ENCODE assay signal across 1 cellular context in the genomic region with DNA sequence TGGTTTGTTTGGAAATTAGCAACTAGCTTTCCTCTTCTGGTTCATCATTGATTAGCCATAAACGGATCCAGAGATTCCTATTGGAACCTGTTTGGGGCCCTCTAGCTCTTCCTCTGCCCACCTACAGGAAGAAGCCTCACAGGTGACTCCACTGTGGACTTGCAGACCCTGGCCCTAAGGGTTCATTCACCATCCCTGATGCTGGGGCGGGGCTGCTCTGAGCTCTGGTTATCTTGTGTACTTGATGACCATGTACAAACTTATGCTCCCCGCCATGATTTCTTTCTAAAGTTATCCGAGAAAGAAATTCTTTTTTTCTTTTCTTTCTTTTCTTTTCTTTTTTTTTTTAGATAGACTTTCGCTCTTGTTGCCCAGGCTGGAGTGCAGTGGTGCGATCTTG.
TF ChIP-seq lines count a peak whose summit lies in the region.

No MANE protein-coding gene starts in this region.

TF ChIP-seq in IMR-90, 13 proteins besides CTCF, POLR2A, EP300 and RAD21 (continued from another document):
- TF ChIP-seq, protein P1, sequence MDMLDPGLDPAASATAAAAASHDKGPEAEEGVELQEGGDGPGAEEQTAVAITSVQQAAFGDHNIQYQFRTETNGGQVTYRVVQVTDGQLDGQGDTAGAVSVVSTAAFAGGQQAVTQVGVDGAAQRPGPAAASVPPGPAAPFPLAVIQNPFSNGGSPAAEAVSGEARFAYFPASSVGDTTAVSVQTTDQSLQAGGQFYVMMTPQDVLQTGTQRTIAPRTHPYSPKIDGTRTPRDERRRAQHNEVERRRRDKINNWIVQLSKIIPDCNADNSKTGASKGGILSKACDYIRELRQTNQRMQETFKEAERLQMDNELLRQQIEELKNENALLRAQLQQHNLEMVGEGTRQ (IDR thresholded peaks at IDR 0.05; ENCODE audit: low read depth, low read length) = no peak
- TF ChIP-seq MAZ (IDR thresholded peaks at IDR 0.05; ENCODE audit: borderline replicate concordance, low read depth, low read length) (no peak), MXI1 (IDR thresholded peaks at IDR 0.05; ENCODE audit: borderline replicate concordance, low read depth, low read length) (no peak), SMC3 (IDR thresholded peaks at IDR 0.05; ENCODE audit: low read depth, low read length) (no peak)
- TF ChIP-seq, protein P2, sequence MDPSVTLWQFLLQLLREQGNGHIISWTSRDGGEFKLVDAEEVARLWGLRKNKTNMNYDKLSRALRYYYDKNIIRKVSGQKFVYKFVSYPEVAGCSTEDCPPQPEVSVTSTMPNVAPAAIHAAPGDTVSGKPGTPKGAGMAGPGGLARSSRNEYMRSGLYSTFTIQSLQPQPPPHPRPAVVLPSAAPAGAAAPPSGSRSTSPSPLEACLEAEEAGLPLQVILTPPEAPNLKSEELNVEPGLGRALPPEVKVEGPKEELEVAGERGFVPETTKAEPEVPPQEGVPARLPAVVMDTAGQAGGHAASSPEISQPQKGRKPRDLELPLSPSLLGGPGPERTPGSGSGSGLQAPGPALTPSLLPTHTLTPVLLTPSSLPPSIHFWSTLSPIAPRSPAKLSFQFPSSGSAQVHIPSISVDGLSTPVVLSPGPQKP (IDR thresholded peaks at IDR 0.05; ENCODE audit: borderline replicate concordance, low read depth, low read length) = no peak
